In the genomic region with DNA sequence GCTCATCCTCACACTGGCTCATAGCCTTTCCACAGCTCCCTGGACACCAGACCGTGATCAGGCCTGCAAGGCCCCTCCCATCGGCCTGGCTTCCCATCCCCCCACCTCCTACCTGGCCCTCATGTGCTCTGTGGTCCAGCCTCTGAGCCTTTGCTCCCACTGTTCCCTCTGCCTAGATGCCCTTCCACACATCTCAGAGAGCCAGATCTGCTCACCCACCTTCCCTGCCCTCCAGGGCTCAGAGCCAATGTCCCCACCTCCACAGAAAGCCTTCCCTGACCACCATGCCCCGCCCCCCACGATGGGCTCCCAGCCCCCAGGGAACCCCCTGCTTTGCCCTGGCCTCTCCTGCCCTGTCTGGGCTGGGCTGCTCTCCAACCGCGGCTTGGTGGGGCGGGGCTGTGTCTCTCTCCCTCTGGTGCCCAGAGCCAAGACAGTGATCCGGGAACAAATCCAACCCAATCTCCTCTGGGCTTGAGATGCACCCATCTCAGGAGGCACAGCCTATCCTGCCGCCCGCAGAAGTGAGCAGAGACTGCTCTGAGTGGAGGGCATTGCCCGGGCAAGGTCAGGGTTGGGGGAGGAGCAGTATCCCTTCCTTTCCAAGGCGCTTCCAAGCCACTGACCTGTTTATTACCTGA, we compare ENCODE assay signal across 8 cellular contexts. TPM values are rescaled to one million over a fixed set of nuclear protein-coding genes. Genes with fewer than 3 reads are reported as not detected.
DNase-seq lines count a peak whose midpoint lies in the region; ATAC-seq, FAIRE-seq and TF ChIP-seq lines count a peak whose summit lies in the region.

No MANE protein-coding gene starts in this region.

- peak overlapping the region; percentile 95 for H3K4me3 Mint-ChIP-seq in dendritic cell treated with granulocyte-macrophage colony-stimulating factor and Interleukin-4, amounts not matched to agents 40 ng/mL and 50 ng/mL, for 4 days
- H3K4me3 Mint-ChIP-seq in mesothelial cell of epicardium, result peak overlapping the region; percentile 84

- ATAC-seq in HG02763 (IDR thresholded peaks at IDR 0.05; ENCODE audit: unreplicated experiment), result no peak

- DNase-seq in C1 segment of cervical spinal cord (lab: John Stamatoyannopoulos, UW) (peak in 10 of 14 donors; percentile 30 to 72 (median 54)), NCI-H446 treated with DMSO at 0.1 percent for 48 hours (lab: John Stamatoyannopoulos, UW) (peak; percentile 57), mesothelial cell of epicardium (ENCODE audit: low spot score in 2 of 2, unreplicated experiment in 2 of 2) (no peak), ureter (ENCODE audit: low spot score) (peak; percentile 71), HTR-8/SVneo (ENCODE audit: insufficient read length, low spot score) (no peak)
- no peak for DNase-seq in activated CD8-positive, alpha-beta memory T cell treated with anti-CD3 and anti-CD28 coated beads, Interleukin-2, amount 50 U/mL, for 4 hours

- peaks cover 92% of the 10 kb centered on the region for H3K4me1 Mint-ChIP-seq in dendritic cell treated with granulocyte-macrophage colony-stimulating factor and Interleukin-4, amounts not matched to agents 40 ng/mL and 50 ng/mL, for 4 days (ENCODE audit: low read depth)
- H3K4me1 Mint-ChIP-seq in mesothelial cell of epicardium, result peaks cover 21% of the 10 kb centered on the region

- H3K9me3 Mint-ChIP-seq in dendritic cell treated with granulocyte-macrophage colony-stimulating factor and Interleukin-4, amounts not matched to agents 40 ng/mL and 50 ng/mL, for 4 days, result no peaks in the 10 kb centered on the region
- H3K9me3 Mint-ChIP-seq in mesothelial cell of epicardium, result no peaks in the 10 kb centered on the region

- H3K36me3 Mint-ChIP-seq in dendritic cell treated with granulocyte-macrophage colony-stimulating factor and Interleukin-4, amounts not matched to agents 40 ng/mL and 50 ng/mL, for 4 days (ENCODE audit: low read depth), result peaks cover 66% of the 10 kb centered on the region
- no peaks in the 10 kb centered on the region for H3K36me3 Mint-ChIP-seq in mesothelial cell of epicardium

- no peak for TF ChIP-seq CTCF in mesothelial cell of epicardium (IDR thresholded peaks at IDR 0.05; ENCODE audit: unreplicated experiment)

- FAIRE-seq in HTR-8/SVneo (lab: Jason Lieb, UNC), result no peak

- intact Hi-C loops in dendritic cell treated with granulocyte-macrophage colony-stimulating factor and Interleukin-4, amounts not matched to agents 40 ng/mL and 50 ng/mL, for 4 days (cut with micrococcal nuclease), result loop anchor here (5.0 kb wide), 1 partner anchor 35 kb away; the partner anchor contains the start of gene CARD19

- peak overlapping the region; percentile 96 for H3K27ac Mint-ChIP-seq in dendritic cell treated with granulocyte-macrophage colony-stimulating factor and Interleukin-4, amounts not matched to agents 40 ng/mL and 50 ng/mL, for 4 days
- H3K27ac Mint-ChIP-seq in mesothelial cell of epicardium, result peak overlapping the region; percentile 91

- peaks cover 7% of the 10 kb centered on the region for H3K27me3 Mint-ChIP-seq in dendritic cell treated with granulocyte-macrophage colony-stimulating factor and Interleukin-4, amounts not matched to agents 40 ng/mL and 50 ng/mL, for 4 days
- H3K27me3 Mint-ChIP-seq in mesothelial cell of epicardium (ENCODE audit: low read depth), result no peaks in the 10 kb centered on the region

RNA-seq across cellular contexts. Expression of gene NINJ1, which starts 1.6 kb away (rescaled TPM):
- total RNA-seq in mesothelial cell of epicardium, result 33.7 to 35.6 TPM (median 34.7 TPM) in 3 replicates
- 32.1 TPM for total RNA-seq in ureter

RNA-seq across cellular contexts. Expression of gene CARD19, which starts 36.4 kb away (rescaled TPM):
- total RNA-seq in mesothelial cell of epicardium (19.4 to 22.6 TPM (median 20.1 TPM) in 3 replicates), ureter (31.3 TPM)

RNA-seq across cellular contexts. Expression of gene WNK2, which starts 51.5 kb away (rescaled TPM):
- 57.0 to 66.0 TPM (median 57.5 TPM) in 3 replicates for total RNA-seq in mesothelial cell of epicardium
- total RNA-seq in ureter, result 40.0 TPM

Comparison
In these comparisons a context has a peak if more than half of its experiments do, and no peak if none do; other contexts are left out.
1. DNase-seq: peak in C1 segment of cervical spinal cord (10 of 14), NCI-H446 treated with DMSO at 0.1 percent for 48 hours (single experiment) and ureter (single experiment); none in mesothelial cell of epicardium (0 of 2), HTR-8/SVneo (single experiment) and activated CD8-positive, alpha-beta memory T cell treated with anti-CD3 and anti-CD28 coated beads, Interleukin-2, amount 50 U/mL, for 4 hours (single experiment).